Comparison of ENCODE assay signal across 9 cellular contexts in genomic region chr22:41563051-41563711, GRCh38. TPM values are rescaled to one million over a fixed set of nuclear protein-coding genes. Genes with fewer than 3 reads are reported as not detected.
DNase-seq lines count a peak whose midpoint lies in the region; ATAC-seq and TF ChIP-seq lines count a peak whose summit lies in the region.
"Had no signal": no experiment of that assay in that cellular context is flagged by ENCODE, and none has a peak within 500 bp of the region (broad histone marks: within the 10 kb centered on the region; RNA-seq: fewer than 3 reads in every experiment).

No MANE protein-coding gene starts in this region.

- no peaks in the 10 kb centered on the region for H3K4me1 Mint-ChIP-seq in CD4-positive, alpha-beta memory T cell
- peaks cover 11% of the 10 kb centered on the region for H3K4me1 Mint-ChIP-seq in Caco-2 (ENCODE audit: low read depth, unreplicated experiment)

- no peaks in the 10 kb centered on the region for H3K9me3 Mint-ChIP-seq in CD4-positive, alpha-beta memory T cell
- no peaks in the 10 kb centered on the region for H3K9me3 Mint-ChIP-seq in Caco-2 (ENCODE audit: unreplicated experiment)

- H3K27ac Mint-ChIP-seq in CD4-positive, alpha-beta memory T cell: no peak overlapping the region
- no peak overlapping the region for H3K27ac Mint-ChIP-seq in Caco-2 (ENCODE audit: unreplicated experiment)

- peaks cover 7 to 9% of the 10 kb centered on the region in 2 donors for H3K27me3 Mint-ChIP-seq in CD4-positive, alpha-beta memory T cell
- H3K27me3 Mint-ChIP-seq in Caco-2 (ENCODE audit: insufficient read depth, unreplicated experiment): no peaks in the 10 kb centered on the region

- H3K4me1 ChIP-seq in CD4-positive, alpha-beta memory T cell (ENCODE audit: insufficient read depth, low read length): no peaks in the 10 kb centered on the region
- peaks cover 11% of the 10 kb centered on the region for H3K4me1 ChIP-seq in Caco-2

- BruUV-seq in Caco-2 (replicated peaks; lab: Mats Ljungman, UMichigan): no TSS peak

- H3K4me3 Mint-ChIP-seq in CD4-positive, alpha-beta memory T cell: no peak overlapping the region
- no peak overlapping the region for H3K4me3 Mint-ChIP-seq in Caco-2 (ENCODE audit: unreplicated experiment)

- ATAC-seq in GM18907 (IDR thresholded peaks at IDR 0.05; ENCODE audit: unreplicated experiment): no peak

- no peaks in the 10 kb centered on the region for H3K36me3 Mint-ChIP-seq in CD4-positive, alpha-beta memory T cell
- no peaks in the 10 kb centered on the region for H3K36me3 Mint-ChIP-seq in Caco-2 (ENCODE audit: insufficient read depth, unreplicated experiment)

- intact Hi-C loops in CD4-positive, alpha-beta memory T cell (cut with micrococcal nuclease): no loop called here
- intact Hi-C loops in Caco-2 (cut with micrococcal nuclease; ENCODE audit: unreplicated experiment): no loop called here

- DNase-seq in HT1080 (ENCODE audit: low read depth): peak; percentile 94
- peak; percentile 85 for DNase-seq in coronary artery (ENCODE audit: low spot score)
- DNase-seq in retinal pigment epithelial cell (ENCODE audit: low read depth): peak; percentile 78
- DNase-seq in CD4-positive, alpha-beta memory T cell: no peak
- DNase-seq in Caco-2: no peak
- DNase-seq: activated CD4-positive, alpha-beta T cell treated with anti-CD3 and anti-CD28 coated beads for 48 hours; Kasumi-1; stimulated activated CD4-positive, alpha-beta T cell treated with anti-CD3 and anti-CD28 coated beads, Interleukin-4, amount 100 ng/mL, for 4 hours had no signal

- no peaks in the 10 kb centered on the region for H3K27me3 ChIP-seq in CD4-positive, alpha-beta memory T cell (ENCODE audit: insufficient read depth, low read length)
- no peaks in the 10 kb centered on the region for H3K27me3 ChIP-seq in Caco-2 (replicated peaks; ENCODE audit: control insufficient read depth, insufficient read depth, low read length)

- H3K27ac ChIP-seq in coronary artery: peak overlapping the region; percentile 93 to 100
- H3K27ac ChIP-seq in CD4-positive, alpha-beta memory T cell (ENCODE audit: low read depth, low read length): no peak overlapping the region

- CTCF ChIA-PET in CD4-positive, alpha-beta memory T cell (lab: Charles Lee; ENCODE audit: partially characterized antibody): interaction anchor here (1.0 kb wide), 1 partner anchor 34 kb away, joined by 3 read pairs; no protein-coding TSS in a partner anchor
- CTCF ChIA-PET in Caco-2 (lab: Charles Lee): interaction anchor here (0.7 kb wide), 2 partner anchors 11 to 116 kb away, joined by 3 to 4 read pairs; no protein-coding TSS in a partner anchor

- no peaks in the 10 kb centered on the region for H3K9me3 ChIP-seq in CD4-positive, alpha-beta memory T cell (ENCODE audit: control insufficient read depth in 1 of 2, low read length in 2 of 2)
- H3K9me3 ChIP-seq in Caco-2: no peaks in the 10 kb centered on the region

- POLR2A ChIA-PET in CD4-positive, alpha-beta memory T cell (lab: Charles Lee; ENCODE audit: partially characterized antibody): no interaction called here
- POLR2A ChIA-PET in Caco-2 (lab: Charles Lee): no interaction called here

- H3K36me3 ChIP-seq in CD4-positive, alpha-beta memory T cell (ENCODE audit: insufficient read depth, low read length): no peaks in the 10 kb centered on the region
- no peaks in the 10 kb centered on the region for H3K36me3 ChIP-seq in Caco-2 (ENCODE audit: control insufficient read depth, insufficient read depth, low read length)

- TF ChIP-seq CTCF in coronary artery (IDR thresholded peaks at IDR 0.05) (no peak), retinal pigment epithelial cell (conservative IDR thresholded peaks at IDR 0.05; ENCODE audit: low read depth, low read length) (no peak), Caco-2 (IDR thresholded peaks at IDR 0.05; ENCODE audit: insufficient read depth in 1 of 2, low read depth in 1 of 2, low read length in 1 of 2, severe bottlenecking in 1 of 2, unreplicated experiment in 1 of 2) (no peak)

- H3K4me3 ChIP-seq in coronary artery: peak overlapping the region; percentile 86
- H3K4me3 ChIP-seq in retinal pigment epithelial cell (ENCODE audit: low read length): peak overlapping the region; percentile 71
- no peak overlapping the region for H3K4me3 ChIP-seq in CD4-positive, alpha-beta memory T cell (ENCODE audit: low read length in 2 of 2)
- H3K4me3 ChIP-seq in Caco-2 (ENCODE audit: low read depth, low read length): no peak overlapping the region

RNA-seq across cellular contexts. Expression of gene CSDC2, which starts 2.4 kb away (rescaled TPM):
- total RNA-seq in HT1080 (2014; rRNA removed; shearing (Covaris generic)): 0.08 and 0.13 TPM in 2 replicates
- 0.28 TPM in 1 of 2 replicates, not detected in the other for polyA plus RNA-seq in HT1080 (2015; cell fraction: cytosol; rRNA removed)
- polyA plus RNA-seq in HT1080 (2015; cell fraction: nucleus; rRNA removed): 0.25 and 0.26 TPM in 2 replicates
- total RNA-seq in CD4-positive, alpha-beta memory T cell: not detected
- not detected for polyA plus RNA-seq in CD4-positive, alpha-beta memory T cell
- 0.37 and 0.41 TPM in 2 replicates for total RNA-seq in Caco-2 (2022)

RNA-seq across cellular contexts. Expression of gene POLR3H, which starts 18.9 kb away (rescaled TPM):
- 21.5 and 26.6 TPM in 2 replicates for total RNA-seq in HT1080 (2014; rRNA removed; shearing (Covaris generic))
- 15.1 and 19.5 TPM in 2 replicates for polyA plus RNA-seq in HT1080 (2015; cell fraction: cytosol; rRNA removed)
- 13.1 and 16.0 TPM in 2 replicates for polyA plus RNA-seq in HT1080 (2015; cell fraction: nucleus; rRNA removed)
- total RNA-seq in CD4-positive, alpha-beta memory T cell: 10 to 100 TPM; 43.6 to 43.7 TPM
- 10 to 100 TPM; 20.7 to 21.8 TPM for polyA plus RNA-seq in CD4-positive, alpha-beta memory T cell
- 42.2 and 45.4 TPM in 2 replicates for total RNA-seq in Caco-2 (2022)

RNA-seq across cellular contexts. Expression of gene PMM1, which starts 26.5 kb away (rescaled TPM):
- total RNA-seq in HT1080 (2014; rRNA removed; shearing (Covaris generic)): 7.2 and 9.1 TPM in 2 replicates
- 24.2 and 30.6 TPM in 2 replicates for polyA plus RNA-seq in HT1080 (2015; cell fraction: cytosol; rRNA removed)
- 22.1 and 22.7 TPM in 2 replicates for polyA plus RNA-seq in HT1080 (2015; cell fraction: nucleus; rRNA removed)
- total RNA-seq in CD4-positive, alpha-beta memory T cell: 10 to 100 TPM; 31.7 to 32.9 TPM
- 10 to 100 TPM; 32.0 to 45.7 TPM for polyA plus RNA-seq in CD4-positive, alpha-beta memory T cell
- total RNA-seq in Caco-2 (2022): 27.8 and 29.6 TPM in 2 replicates

RNA-seq across cellular contexts. Expression of gene DESI1, which starts 57.7 kb away (rescaled TPM):
- total RNA-seq in HT1080 (2014; rRNA removed; shearing (Covaris generic)): 71.2 and 102 TPM in 2 replicates
- polyA plus RNA-seq in HT1080 (2015; cell fraction: cytosol; rRNA removed): 30.9 and 32.6 TPM in 2 replicates
- polyA plus RNA-seq in HT1080 (2015; cell fraction: nucleus; rRNA removed): 37.8 and 38.0 TPM in 2 replicates
- total RNA-seq in CD4-positive, alpha-beta memory T cell: 10 to 100 TPM; 26.2 to 28.7 TPM
- polyA plus RNA-seq in CD4-positive, alpha-beta memory T cell: 10 to 100 TPM in 1 of 2 donors, 1 to 10 TPM in 1; 9.5 to 13.6 TPM
- total RNA-seq in Caco-2 (2022): 38.2 and 38.9 TPM in 2 replicates

RNA-seq across cellular contexts. Expression of gene XRCC6, which starts 57.9 kb away (rescaled TPM):
- total RNA-seq in HT1080 (2014; rRNA removed; shearing (Covaris generic)): 596 and 601 TPM in 2 replicates
- 464 and 469 TPM in 2 replicates for polyA plus RNA-seq in HT1080 (2015; cell fraction: cytosol; rRNA removed)
- 686 and 784 TPM in 2 replicates for polyA plus RNA-seq in HT1080 (2015; cell fraction: nucleus; rRNA removed)
- total RNA-seq in CD4-positive, alpha-beta memory T cell: 100 to 1,000 TPM; 174 to 181 TPM
- polyA plus RNA-seq in CD4-positive, alpha-beta memory T cell: 100 to 1,000 TPM; 441 to 593 TPM
- total RNA-seq in Caco-2 (2022): 413 and 414 TPM in 2 replicates

Comparison
In these comparisons a context has a peak if more than half of its experiments do, and no peak if none do; other contexts are left out.
1. DNase-seq: peak in HT1080 (single experiment), coronary artery (single experiment) and retinal pigment epithelial cell (single experiment); none in CD4-positive, alpha-beta memory T cell (0 of 5) and Caco-2 (0 of 2).
2. H3K4me3 ChIP-seq: peak in coronary artery (single experiment) and retinal pigment epithelial cell (single experiment); none in CD4-positive, alpha-beta memory T cell (0 of 2) and Caco-2 (single experiment).